Comparison of ENCODE assay signal across 8 cellular contexts in genomic region chr7:27364344-27364758, GRCh38.
DNase-seq lines count a peak whose midpoint lies in the region; ATAC-seq, FAIRE-seq and TF ChIP-seq lines count a peak whose summit lies in the region.

No MANE protein-coding gene starts in this region.

- H3K27me3 ChIP-seq in HCT116 (ENCODE audit: insufficient read depth, low read length) (no peaks in the 10 kb centered on the region), astrocyte (ENCODE audit: insufficient read depth, low read length) (peaks cover 3% of the 10 kb centered on the region), small intestine (ENCODE audit: control insufficient read depth in 2 of 2, insufficient read depth in 2 of 2, low read length in 2 of 2) (no peaks in the 10 kb centered on the region)

- no peaks in the 10 kb centered on the region for H3K36me3 ChIP-seq in HCT116 (ENCODE audit: control insufficient read depth in 1 of 2, insufficient read depth in 2 of 2, low read length in 2 of 2)
- H3K36me3 ChIP-seq in astrocyte (ENCODE audit: insufficient read depth, low read length): no peaks in the 10 kb centered on the region
- H3K36me3 ChIP-seq in small intestine (ENCODE audit: control insufficient read depth in 2 of 2, insufficient read depth in 2 of 2, low read length in 2 of 2): no peaks in the 10 kb centered on the region

- H3K4me1 ChIP-seq in HCT116 (ENCODE audit: control insufficient read depth in 1 of 2, insufficient read depth in 2 of 2, low read length in 2 of 2) (no peaks in the 10 kb centered on the region), astrocyte (ENCODE audit: insufficient read depth, low read length) (no peaks in the 10 kb centered on the region), small intestine (ENCODE audit: control insufficient read depth in 2 of 2, insufficient read depth in 1 of 2, low read depth in 1 of 2, low read length in 1 of 2) (no peaks in the 10 kb centered on the region)

- FAIRE-seq in astrocyte (lab: Jason Lieb, UNC) (no peak), small intestine (lab: Jason Lieb, UNC) (no peak)

- peaks cover 1% of the 10 kb centered on the region for H3K4me1 Mint-ChIP-seq in astrocyte (ENCODE audit: low read depth, unreplicated experiment)

- WGBS in small intestine, 3 donors: 62 to 84% (median 62%) methylated on average over 4 of the region's 4 CpGs

- no peak overlapping the region for H3K27ac Mint-ChIP-seq in astrocyte (ENCODE audit: unreplicated experiment)

- RAD21 ChIA-PET in HCT116 (lab: Charles Lee; ENCODE audit: low non-redundant PET in 1 of 2, low total read pairs in 2 of 2, uncharacterized antibody in 2 of 2, unreplicated experiment in 2 of 2): no interaction called here

- no peak for TF ChIP-seq POLR2A in HCT116 (IDR thresholded peaks at IDR 0.05; ENCODE audit: borderline replicate concordance, extremely low read depth, insufficient read depth, insufficient read length)

- BruUV-seq in HCT116 (replicated peaks; lab: Mats Ljungman, UMichigan): no TSS peak

- no peak for TF ChIP-seq CTCF in HCT116 (IDR thresholded peaks at IDR 0.05 in 2 of 3, conservative IDR thresholded peaks at IDR 0.05 in 1 of 3; ENCODE audit: borderline replicate concordance in 1 of 3, insufficient read depth in 1 of 3, low read depth in 2 of 3, low read length in 2 of 3)
- TF ChIP-seq CTCF in astrocyte (IDR thresholded peaks at IDR 0.05; ENCODE audit: insufficient read depth, low read depth, low read length): no peak

- intact Hi-C loops in HCT116 (cut with micrococcal nuclease): no loop called here

- TF ChIP-seq RAD21 in HCT116 (IDR thresholded peaks at IDR 0.05; ENCODE audit: low read depth): no peak

- no peak overlapping the region for H2AFZ ChIP-seq in HCT116 (ENCODE audit: low read depth, low read length, poor library complexity, severe bottlenecking)
- H2AFZ ChIP-seq in astrocyte (ENCODE audit: low read depth, low read length): no peak overlapping the region

- POLR2A ChIA-PET in HCT116 (lab: Charles Lee): no interaction called here

- H4K20me1 ChIP-seq in HCT116 (ENCODE audit: insufficient read depth): no peaks in the 10 kb centered on the region
- H4K20me1 ChIP-seq in astrocyte (ENCODE audit: insufficient read depth, low read length): no peaks in the 10 kb centered on the region

- H3K9ac ChIP-seq in HCT116 (ENCODE audit: low read length) (no peak overlapping the region), astrocyte (ENCODE audit: low read length) (no peak overlapping the region)

- H3K4me3 ChIP-seq in HCT116 (replicated peaks in 1 of 2; ENCODE audit: low read depth in 1 of 2, low read length in 2 of 2) (no peak overlapping the region), astrocyte (ENCODE audit: insufficient read depth, low read depth, low read length) (no peak overlapping the region), small intestine (ENCODE audit: low read depth in 1 of 2, low read length in 2 of 2) (no peak overlapping the region)

- H3K27me3 Mint-ChIP-seq in astrocyte (ENCODE audit: low read depth, unreplicated experiment): peaks cover 6% of the 10 kb centered on the region

- H3K4me3 Mint-ChIP-seq in astrocyte (ENCODE audit: unreplicated experiment): no peak overlapping the region

- CTCF ChIA-PET in HCT116 (lab: Charles Lee): no interaction called here

- ATAC-seq in HCT116: no peak
- no peak for ATAC-seq in HG03280 (IDR thresholded peaks at IDR 0.05; ENCODE audit: unreplicated experiment)
- ATAC-seq in HG03521 (IDR thresholded peaks at IDR 0.05; ENCODE audit: unreplicated experiment): no peak

- H3K9me2 ChIP-seq in HCT116 (ENCODE audit: insufficient read depth): no peaks in the 10 kb centered on the region

- H3K9me3 ChIP-seq in HCT116 (ENCODE audit: control insufficient read depth in 1 of 2, insufficient read depth in 1 of 2, low read depth in 1 of 2, low read length in 2 of 2): no peaks in the 10 kb centered on the region
- H3K9me3 ChIP-seq in astrocyte (ENCODE audit: insufficient read depth, low read depth, low read length): no peaks in the 10 kb centered on the region
- no peaks in the 10 kb centered on the region for H3K9me3 ChIP-seq in small intestine (ENCODE audit: control insufficient read depth, low read depth)

- H3K4me2 ChIP-seq in HCT116 (ENCODE audit: low read length) (no peak overlapping the region), astrocyte (ENCODE audit: low read length) (no peak overlapping the region)

- no peaks in the 10 kb centered on the region for H3K9me3 Mint-ChIP-seq in astrocyte (ENCODE audit: unreplicated experiment)

- DNase-seq in HCT116 (ENCODE audit: low read depth, low spot score) (no peak), astrocyte (ENCODE audit: low read depth) (peak; percentile 34), hypothalamus (lab: John Stamatoyannopoulos, UW) (peak in 38 of 51 donors; percentile 2 to 80 (median 31)), small intestine (peak; percentile 11), NCI-H2196 (lab: John Stamatoyannopoulos, UW; ENCODE audit: unreplicated experiment) (no peak), NCI-H524 treated with DMSO at 0.1 percent for 48 hours (lab: John Stamatoyannopoulos, UW) (no peak)

- H3K79me2 ChIP-seq in HCT116 (ENCODE audit: insufficient read depth, low read length) (no peaks in the 10 kb centered on the region), astrocyte (ENCODE audit: insufficient read depth, low read length) (no peaks in the 10 kb centered on the region)

- H3K36me3 Mint-ChIP-seq in astrocyte (ENCODE audit: low read depth, unreplicated experiment): no peaks in the 10 kb centered on the region

- H3K27ac ChIP-seq in HCT116 (ENCODE audit: low read depth, low read length) (no peak overlapping the region), astrocyte (ENCODE audit: low read depth, low read length) (no peak overlapping the region), small intestine (ENCODE audit: low read depth in 1 of 2, low read length in 1 of 2) (peak overlapping the region in 1 of 2 donors; percentile 79)

TF ChIP-seq in HCT116, 20 proteins besides CTCF, POLR2A, EP300 and RAD21:
- no peak for TF ChIP-seq SP1 (IDR thresholded peaks at IDR 0.05; ENCODE audit: low read depth)
- TF ChIP-seq CEBPB (IDR thresholded peaks at IDR 0.05; ENCODE audit: low read depth): peak; percentile 44; the same call in 1 of the 2 replicates

Comparison
In these comparisons a context has a peak if more than half of its experiments do, and no peak if none do; other contexts are left out.
1. DNase-seq: peak in astrocyte (single experiment), hypothalamus (38 of 51) and small intestine (single experiment); none in HCT116 (single experiment), NCI-H2196 (single experiment) and NCI-H524 treated with DMSO at 0.1 percent for 48 hours (single experiment).